ENCODE assay signal across 26 cellular contexts in the genomic region with DNA sequence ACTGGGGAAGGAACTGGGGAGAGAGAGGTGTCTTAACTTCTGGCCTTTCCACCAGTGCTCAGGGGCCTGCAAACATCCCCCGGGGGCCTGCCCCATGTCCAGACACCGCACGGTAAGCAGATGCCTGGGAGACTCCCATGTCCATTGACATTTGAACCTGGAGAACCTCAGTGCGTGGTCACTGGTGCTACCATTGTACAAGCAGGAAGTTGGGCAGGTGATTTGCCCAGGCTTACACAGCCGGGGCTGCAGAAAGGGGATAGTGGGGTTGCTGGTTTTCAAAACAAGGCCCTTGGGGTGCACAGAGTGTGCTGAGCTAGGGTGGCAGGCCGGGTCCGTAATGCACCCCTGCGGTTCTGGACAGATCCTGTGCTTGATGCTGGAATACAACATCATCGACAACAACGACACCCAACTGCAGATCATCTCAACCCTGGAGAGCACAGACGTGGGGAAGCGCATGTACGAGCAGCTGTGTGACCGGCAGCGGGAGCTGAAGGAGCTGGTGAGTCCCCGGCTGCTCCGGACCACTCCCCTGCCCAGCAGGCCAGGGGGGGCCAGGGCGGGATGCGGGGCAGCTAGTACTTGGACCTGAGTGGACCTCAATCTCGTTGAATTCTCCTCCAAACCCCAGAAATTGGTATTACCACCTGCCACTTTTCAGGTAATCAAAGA.
DNase-seq lines count a peak whose midpoint lies in the region; ATAC-seq, FAIRE-seq and TF ChIP-seq lines count a peak whose summit lies in the region.
"Had no signal": no experiment of that assay in that cellular context is flagged by ENCODE, and none has a peak within 500 bp of the region (broad histone marks: within the 10 kb centered on the region; RNA-seq: fewer than 3 reads in every experiment).

No MANE protein-coding gene starts in this region.

- peaks cover 50% of the 10 kb centered on the region for H3K36me3 ChIP-seq in left ventricle myocardium inferior
- peaks cover 62 to 91% of the 10 kb centered on the region in 2 experiments for H3K36me3 ChIP-seq in HepG2 (replicated peaks in 1 of 2; ENCODE audit: control insufficient read depth in 1 of 2, insufficient read depth in 2 of 2, low read length in 2 of 2)
- H3K36me3 ChIP-seq in MM.1S (replicated peaks; ENCODE audit: insufficient read depth, low read length) = no peaks in the 10 kb centered on the region

- no peak for TF ChIP-seq RAD21 in HepG2 (CRISPR knock-in tag; IDR thresholded peaks at IDR 0.05)

- H3K4me3 Mint-ChIP-seq in activated CD4-positive, alpha-beta T cell treated with anti-CD3 and anti-CD28 coated beads, Interleukin-2, amount 10 ng/mL, durations not matched to agents 7 days and 5 days = no peak overlapping the region
- H3K4me3 Mint-ChIP-seq: CD8-positive, alpha-beta memory T cell; H9; HFFc6 had no signal

- H3K4me1 ChIP-seq in left ventricle myocardium inferior (peaks cover 18% of the 10 kb centered on the region), HepG2 (ENCODE audit: insufficient read depth, low read length) (no peaks in the 10 kb centered on the region), MM.1S (ENCODE audit: low read length) (no peaks in the 10 kb centered on the region)

- H3K27ac ChIP-seq in left ventricle myocardium inferior (replicated peaks) = no peak overlapping the region
- no peak overlapping the region for H3K27ac ChIP-seq in HepG2 (ENCODE audit: extremely low read length, insufficient read depth, low read length)
- no peak overlapping the region for H3K27ac ChIP-seq in MM.1S (ENCODE audit: low read length)
- H3K27ac ChIP-seq: 22Rv1; BLaER1 treated with 17β-estradiol and CSF1 and Interleukin-3, amounts not matched to agents 10 nM and 100 nM; GM23248; HL-60; KMS-11; Peyer's patch; SJSA1 had no signal

- H3K9me3 Mint-ChIP-seq in activated CD4-positive, alpha-beta T cell treated with anti-CD3 and anti-CD28 coated beads, Interleukin-2, amount 10 ng/mL, durations not matched to agents 7 days and 5 days = no peaks in the 10 kb centered on the region
- H3K9me3 Mint-ChIP-seq: CD8-positive, alpha-beta memory T cell; H9; HFFc6 had no signal

- no peak for DNase-seq in activated CD4-positive, alpha-beta T cell treated with anti-CD3 and anti-CD28 coated beads, Interleukin-2, amount 10 ng/mL, durations not matched to agents 7 days and 5 days
- DNase-seq in activated CD4-positive, alpha-beta T cell treated with anti-CD3 and anti-CD28 coated beads, Interleukin-2, amount 50 U/mL, for 48 hours = no peak
- DNase-seq in Right ventricle myocardium superior (peak; percentile 12), left ventricle myocardium inferior (no peak), HepG2 (ENCODE audit: low spot score) (no peak), MM.1S (no peak), head of caudate nucleus (no peak)
- DNase-seq: Calu3; CD8-positive, alpha-beta memory T cell; DMS153; GM23248; H9; HFFc6; MV-4-11; NCI-H1105 treated with DMSO at 0.1 percent for 48 hours; NCI-H1694; NCI-H446; NCI-H526; Peyer's patch had no signal

- ATAC-seq in Right ventricle myocardium superior (ENCODE audit: poor library complexity) (no peak), HepG2 (no peak), GM18870 (IDR thresholded peaks at IDR 0.05; ENCODE audit: unreplicated experiment) (no peak)

- H3K27me3 ChIP-seq in left ventricle myocardium inferior (ENCODE audit: low read depth) (no peaks in the 10 kb centered on the region), HepG2 (ENCODE audit: control insufficient read depth in 1 of 2, insufficient read depth in 2 of 2, low read length in 2 of 2) (no peaks in the 10 kb centered on the region), MM.1S (replicated peaks; ENCODE audit: insufficient read depth, low read length) (no peaks in the 10 kb centered on the region)
- H3K27me3 ChIP-seq: BLaER1 treated with 17β-estradiol and CSF1 and Interleukin-3, amounts not matched to agents 10 nM and 100 nM; Peyer's patch; SJSA1 had no signal

- no peaks in the 10 kb centered on the region for H3K9me2 ChIP-seq in MM.1S (replicated peaks; ENCODE audit: insufficient read depth, low read length)

- TF ChIP-seq CTCF in left ventricle myocardium inferior (IDR thresholded peaks at IDR 0.05; ENCODE audit: borderline replicate concordance) = no peak
- no peak for TF ChIP-seq CTCF in HepG2 (CRISPR knock-in tag; IDR thresholded peaks at IDR 0.05)
- no peak for TF ChIP-seq CTCF in MM.1S (IDR thresholded peaks at IDR 0.05; ENCODE audit: low read length)

- no peaks in the 10 kb centered on the region for H3K9me3 ChIP-seq in left ventricle myocardium inferior (replicated peaks)
- H3K9me3 ChIP-seq in HepG2 (ENCODE audit: low read length) = no peaks in the 10 kb centered on the region
- H3K9me3 ChIP-seq in MM.1S (replicated peaks; ENCODE audit: insufficient read depth, low read length) = no peaks in the 10 kb centered on the region
- H3K9me3 ChIP-seq: BLaER1 treated with 17β-estradiol and CSF1 and Interleukin-3, amounts not matched to agents 10 nM and 100 nM; Peyer's patch; SJSA1 had no signal

- WGBS in HepG2 (ENCODE audit: low lambda C conversion rate) = 96% methylated on average over 19 of the region's 20 CpGs

- H3K4me1 Mint-ChIP-seq in activated CD4-positive, alpha-beta T cell treated with anti-CD3 and anti-CD28 coated beads, Interleukin-2, amount 10 ng/mL, durations not matched to agents 7 days and 5 days = no peaks in the 10 kb centered on the region

- TF ChIP-seq EP300 in HepG2 (IDR thresholded peaks at IDR 0.05; ENCODE audit: low read depth in 2 of 2, low read length in 2 of 2) (no peak), HepG2 (CRISPR knock-in tag; IDR thresholded peaks at IDR 0.05; ENCODE audit: borderline replicate concordance) (no peak)

- FAIRE-seq in HepG2 (lab: Jason Lieb, UNC) = no peak
- FAIRE-seq: GM12891 had no signal

- peak overlapping the region; percentile 50 for H3K27ac Mint-ChIP-seq in activated CD4-positive, alpha-beta T cell treated with anti-CD3 and anti-CD28 coated beads, Interleukin-2, amount 10 ng/mL, durations not matched to agents 7 days and 5 days
- H3K27ac Mint-ChIP-seq: HFFc6 had no signal

- no peaks in the 10 kb centered on the region for H3F3A ChIP-seq in MM.1S (ENCODE audit: insufficient read depth, low read length)

- intact Hi-C loops in Right ventricle myocardium superior (cut with DNase I) = no loop called here
- intact Hi-C loops in left ventricle myocardium inferior (cut with micrococcal nuclease) = no loop called here
- intact Hi-C loops in HepG2 (cut with micrococcal nuclease; ENCODE audit: unreplicated experiment) = no loop called here
- intact Hi-C loops in head of caudate nucleus (cut with DNase I) = no loop called here

- H2AFZ ChIP-seq in HepG2 (ENCODE audit: low read length) (no peak overlapping the region), MM.1S (ENCODE audit: low read length) (no peak overlapping the region)
- H2AFZ ChIP-seq: GM23248 had no signal

- H3K27me3 Mint-ChIP-seq in activated CD4-positive, alpha-beta T cell treated with anti-CD3 and anti-CD28 coated beads, Interleukin-2, amount 10 ng/mL, durations not matched to agents 7 days and 5 days = no peaks in the 10 kb centered on the region

- H3K36me3 Mint-ChIP-seq in activated CD4-positive, alpha-beta T cell treated with anti-CD3 and anti-CD28 coated beads, Interleukin-2, amount 10 ng/mL, durations not matched to agents 7 days and 5 days (ENCODE audit: low read depth) = peaks cover 9% of the 10 kb centered on the region

- H3K9ac ChIP-seq in HepG2 (ENCODE audit: insufficient read depth, low read depth, low read length) (no peak overlapping the region), MM.1S (ENCODE audit: low read length) (no peak overlapping the region)
- H3K9ac ChIP-seq: BLaER1 treated with 17β-estradiol and CSF1 and Interleukin-3, amounts not matched to agents 10 nM and 100 nM; GM23248; KMS-11 had no signal

- H3K4me3 ChIP-seq in left ventricle myocardium inferior (no peak overlapping the region), HepG2 (replicated peaks in 1 of 3; ENCODE audit: insufficient read depth in 1 of 3, low read depth in 2 of 3, low read length in 3 of 3) (no peak overlapping the region), MM.1S (ENCODE audit: low read length) (no peak overlapping the region)
- H3K4me3 ChIP-seq: BLaER1 treated with 17β-estradiol and CSF1 and Interleukin-3, amounts not matched to agents 10 nM and 100 nM; GM23248; Peyer's patch; SJSA1 had no signal

- no TSS peak for BruUV-seq in HepG2 (replicated peaks; lab: Mats Ljungman, UMichigan)

- H4K20me1 ChIP-seq in HepG2 (ENCODE audit: insufficient read depth, low read length) (no peaks in the 10 kb centered on the region; the same call in 1 of the 2 replicates), MM.1S (ENCODE audit: insufficient read depth, low read length) (no peaks in the 10 kb centered on the region)

- TF ChIP-seq POLR2A in HepG2 (IDR thresholded peaks at IDR 0.05; ENCODE audit: insufficient read depth in 1 of 2, low read depth in 2 of 2, low read length in 2 of 2) = no peak

- POLR2A ChIA-PET in activated CD4-positive, alpha-beta T cell treated with anti-CD3 and anti-CD28 coated beads, Interleukin-2, amount 10 ng/mL, durations not matched to agents 7 days and 5 days (lab: Charles Lee) = no interaction called here
- POLR2A ChIA-PET in HepG2 (lab: Yijun Ruan, JAX) = no interaction called here

- in situ Hi-C loops in HepG2 (cut with HindIII; ENCODE audit: extremely low pct_ligation_motif_present, low pct_unique_long_range_greater_than_20kb) = no loop called here

- CTCF ChIA-PET in activated CD4-positive, alpha-beta T cell treated with anti-CD3 and anti-CD28 coated beads, Interleukin-2, amount 10 ng/mL, durations not matched to agents 7 days and 5 days (lab: Charles Lee) = interaction anchor here (1.0 kb wide), 1 partner anchor 10 kb away, joined by 3 read pairs; no protein-coding TSS in a partner anchor
- CTCF ChIA-PET in HepG2 (lab: Yijun Ruan, JAX; ENCODE audit: low intra/inter-chr PET ratio, low total read pairs) = no interaction called here

- no peaks in the 10 kb centered on the region for H3K79me2 ChIP-seq in HepG2 (ENCODE audit: insufficient read depth, low read length)
- H3K79me2 ChIP-seq in MM.1S (ENCODE audit: low read length) = no peaks in the 10 kb centered on the region

- H3K4me2 ChIP-seq in HepG2 (ENCODE audit: low read depth, low read length) (no peak overlapping the region), MM.1S (ENCODE audit: low read depth, low read length) (no peak overlapping the region)
- H3K4me2 ChIP-seq: KMS-11 had no signal

TF ChIP-seq in HepG2, 621 proteins besides CTCF, POLR2A, EP300 and RAD21 (continues in another document):
- TF ChIP-seq AGO2 (optimal IDR thresholded peaks at IDR 0.05; ENCODE audit: low read depth, low read length) = peak; percentile 77
